14 cellular contexts compared by ENCODE assay signal in genomic region chr13:102854675-102855074, GRCh38. TPM values are rescaled to one million over a fixed set of nuclear protein-coding genes. Genes with fewer than 3 reads are reported as not detected.
DNase-seq lines count a peak whose midpoint lies in the region; ATAC-seq lines count a peak whose summit lies in the region.
"Had no signal": no experiment of that assay in that cellular context is flagged by ENCODE, and none has a peak within 500 bp of the region (broad histone marks: within the 10 kb centered on the region; RNA-seq: fewer than 3 reads in every experiment).

No MANE protein-coding gene starts in this region.

- H3K27ac ChIP-seq in CD4-positive, alpha-beta memory T cell (ENCODE audit: low read depth, low read length), result peak overlapping the region; percentile 29
- H3K27ac ChIP-seq: esophagus squamous epithelium had no signal

- no peak overlapping the region for H3K4me3 ChIP-seq in CD4-positive, alpha-beta memory T cell (ENCODE audit: low read length in 2 of 2)
- H3K4me3 ChIP-seq: esophagus squamous epithelium had no signal

- H3K4me1 ChIP-seq in CD4-positive, alpha-beta memory T cell (ENCODE audit: insufficient read depth, low read length), result peaks cover 37% of the 10 kb centered on the region

- POLR2A ChIA-PET in CD4-positive, alpha-beta memory T cell (lab: Charles Lee; ENCODE audit: partially characterized antibody), result interaction anchor here (0.7 to 1.3 kb wide), 3 partner anchors 8 to 263 kb away, joined by 3 to 5 read pairs (median 3); partner anchors contain the start of gene ERCC5

- CTCF ChIA-PET in CD4-positive, alpha-beta memory T cell (lab: Charles Lee; ENCODE audit: partially characterized antibody), result interaction anchor here (0.8 to 3.6 kb wide), 6 partner anchors 9 to 275 kb away, joined by 3 to 19 read pairs (median 4); partner anchors contain the start of gene ERCC5

- H3K27me3 Mint-ChIP-seq in CD4-positive, alpha-beta memory T cell, result no peaks in the 10 kb centered on the region
- no peaks in the 10 kb centered on the region for H3K27me3 Mint-ChIP-seq in activated naive CD8-positive, alpha-beta T cell treated with anti-CD3 and anti-CD28 coated beads, Interleukin-2, amount 50 U/mL, for 24 hours

- no peaks in the 10 kb centered on the region for H3K27me3 ChIP-seq in CD4-positive, alpha-beta memory T cell (ENCODE audit: insufficient read depth, low read length)
- H3K27me3 ChIP-seq: BE2C, esophagus squamous epithelium had no signal

- intact Hi-C loops in CD4-positive, alpha-beta memory T cell (cut with micrococcal nuclease), result no loop called here
- intact Hi-C loops in Right ventricle myocardium superior (cut with DNase I), result no loop called here

- peak in 3 of 5 donors; percentile 11 to 31 (median 20) for DNase-seq in CD4-positive, alpha-beta memory T cell
- DNase-seq in activated naive CD8-positive, alpha-beta T cell treated with anti-CD3 and anti-CD28 coated beads, Interleukin-2, amount 50 U/mL, for 24 hours, result no peak
- no peak for DNase-seq in COLO829 (ENCODE audit: low spot score)
- DNase-seq in NCI-H526 treated with DMSO at 0.1 percent for 48 hours (lab: John Stamatoyannopoulos, UW), result no peak
- DNase-seq in Right ventricle myocardium superior, result no peak
- DNase-seq: BE2C; central memory CD4-positive, alpha-beta T cell; esophagus squamous epithelium; HCEC 1CT; NCI-H345; stimulated activated CD4-positive, alpha-beta T cell treated with anti-CD3 and anti-CD28 coated beads, Interleukin-4, amount 100 ng/mL, for 1 hour had no signal

- no peaks in the 10 kb centered on the region for H3K9me3 Mint-ChIP-seq in CD4-positive, alpha-beta memory T cell
- no peaks in the 10 kb centered on the region for H3K9me3 Mint-ChIP-seq in activated naive CD8-positive, alpha-beta T cell treated with anti-CD3 and anti-CD28 coated beads, Interleukin-2, amount 50 U/mL, for 24 hours

- peaks cover 46 to 73% of the 10 kb centered on the region in 2 donors for H3K36me3 Mint-ChIP-seq in CD4-positive, alpha-beta memory T cell
- H3K36me3 Mint-ChIP-seq in activated naive CD8-positive, alpha-beta T cell treated with anti-CD3 and anti-CD28 coated beads, Interleukin-2, amount 50 U/mL, for 24 hours (ENCODE audit: low read depth), result peaks cover 39% of the 10 kb centered on the region

- peak overlapping the region in 5 of 7 donors; percentile 84 to 92 (median 90) for H3K27ac Mint-ChIP-seq in CD4-positive, alpha-beta memory T cell
- peak overlapping the region; percentile 86 for H3K27ac Mint-ChIP-seq in activated naive CD8-positive, alpha-beta T cell treated with anti-CD3 and anti-CD28 coated beads, Interleukin-2, amount 50 U/mL, for 24 hours

- H3K9me3 ChIP-seq in CD4-positive, alpha-beta memory T cell (ENCODE audit: control insufficient read depth in 1 of 2, low read length in 2 of 2), result no peaks in the 10 kb centered on the region
- H3K9me3 ChIP-seq: BE2C, esophagus squamous epithelium had no signal

- ATAC-seq in GM18909 (IDR thresholded peaks at IDR 0.05; ENCODE audit: poor library complexity, unreplicated experiment) (peak; percentile 78), HG03066 (IDR thresholded peaks at IDR 0.05; ENCODE audit: low read depth, unreplicated experiment) (peak; percentile 61), HG03175 (IDR thresholded peaks at IDR 0.05; ENCODE audit: unreplicated experiment) (no peak), Right ventricle myocardium superior (ENCODE audit: poor library complexity) (no peak)
- peak; percentile 68 for ATAC-seq in activated naive CD8-positive, alpha-beta T cell treated with anti-CD3 and anti-CD28 coated beads, Interleukin-2, amount 50 U/mL, for 24 hours

- peak overlapping the region in 5 of 8 donors; percentile 35 to 73 (median 65) for H3K4me3 Mint-ChIP-seq in CD4-positive, alpha-beta memory T cell
- H3K4me3 Mint-ChIP-seq in activated naive CD8-positive, alpha-beta T cell treated with anti-CD3 and anti-CD28 coated beads, Interleukin-2, amount 50 U/mL, for 24 hours, result peak overlapping the region; percentile 20

- H3K36me3 ChIP-seq in CD4-positive, alpha-beta memory T cell (ENCODE audit: insufficient read depth, low read length), result peaks cover 60% of the 10 kb centered on the region

- H3K4me1 Mint-ChIP-seq in CD4-positive, alpha-beta memory T cell, result peaks cover 40 to 50% (median 42%) of the 10 kb centered on the region in 4 donors
- H3K4me1 Mint-ChIP-seq in activated naive CD8-positive, alpha-beta T cell treated with anti-CD3 and anti-CD28 coated beads, Interleukin-2, amount 50 U/mL, for 24 hours, result peaks cover 31% of the 10 kb centered on the region

RNA-seq across cellular contexts. Expression of gene ERCC5, which starts 8.8 kb away (rescaled TPM):
- total RNA-seq in CD4-positive, alpha-beta memory T cell, result 100 to 1,000 TPM; 134 to 136 TPM
- 10 to 100 TPM; 23.6 to 62.6 TPM for polyA plus RNA-seq in CD4-positive, alpha-beta memory T cell
- 25.7 TPM for total RNA-seq in Right ventricle myocardium superior

RNA-seq across cellular contexts. Expression of gene BIVM, which starts 55.8 kb away (rescaled TPM):
- total RNA-seq in CD4-positive, alpha-beta memory T cell, result 10 to 100 TPM in 1 of 2 experiments, 1 to 10 TPM in 1; 9.9 to 10.9 TPM
- polyA plus RNA-seq in CD4-positive, alpha-beta memory T cell, result 1 to 10 TPM; 7.4 to 9.6 TPM
- 31.0 TPM for total RNA-seq in Right ventricle myocardium superior

RNA-seq across cellular contexts. Expression of gene POGLUT2, which starts 55.9 kb away (rescaled TPM):
- 1 to 10 TPM; 1.2 to 1.3 TPM for total RNA-seq in CD4-positive, alpha-beta memory T cell
- polyA plus RNA-seq in CD4-positive, alpha-beta memory T cell, result 1 to 10 TPM in 1 of 2 donors, under 1 TPM in 1; 0.48 to 1.9 TPM
- 3.4 TPM for total RNA-seq in Right ventricle myocardium superior

Comparison
In these comparisons a context has a peak if more than half of its experiments do, and no peak if none do; other contexts are left out.
1. DNase-seq: peak in CD4-positive, alpha-beta memory T cell (3 of 5); none in activated naive CD8-positive, alpha-beta T cell treated with anti-CD3 and anti-CD28 coated beads, Interleukin-2, amount 50 U/mL, for 24 hours (single experiment), COLO829 (single experiment), NCI-H526 treated with DMSO at 0.1 percent for 48 hours (single experiment) and Right ventricle myocardium superior (single experiment).
2. ATAC-seq: peak in GM18909 (single experiment), HG03066 (single experiment) and activated naive CD8-positive, alpha-beta T cell treated with anti-CD3 and anti-CD28 coated beads, Interleukin-2, amount 50 U/mL, for 24 hours (single experiment); none in HG03175 (single experiment) and Right ventricle myocardium superior (single experiment).